9 cellular contexts compared by ENCODE assay signal in genomic region chr7:30143748-30144251, GRCh38. TPM values are rescaled to one million over a fixed set of nuclear protein-coding genes. Genes with fewer than 3 reads are reported as not detected.
DNase-seq lines count a peak whose midpoint lies in the region; ATAC-seq, FAIRE-seq and TF ChIP-seq lines count a peak whose summit lies in the region.
"Had no signal": no experiment of that assay in that cellular context is flagged by ENCODE, and none has a peak within 500 bp of the region (broad histone marks: within the 10 kb centered on the region; RNA-seq: fewer than 3 reads in every experiment).

No MANE protein-coding gene starts in this region.

- no peak overlapping the region for H3K4me3 Mint-ChIP-seq in progenitor cell of endocrine pancreas (ENCODE audit: low read depth)

- no peak overlapping the region for H3K27ac Mint-ChIP-seq in progenitor cell of endocrine pancreas

- H3K4me1 Mint-ChIP-seq in progenitor cell of endocrine pancreas (ENCODE audit: low read depth), result peaks cover 10% of the 10 kb centered on the region

- TF ChIP-seq CTCF in RWPE2 (IDR thresholded peaks at IDR 0.05; ENCODE audit: poor library complexity, severe bottlenecking) (no peak), kidney (IDR thresholded peaks at IDR 0.05; ENCODE audit: borderline replicate concordance, extremely low read depth, insufficient read depth) (no peak), hepatocyte (IDR thresholded peaks at IDR 0.05; ENCODE audit: poor library complexity) (no peak), progenitor cell of endocrine pancreas (IDR thresholded peaks at IDR 0.05; ENCODE audit: unreplicated experiment) (no peak)

- H3K9me3 Mint-ChIP-seq in progenitor cell of endocrine pancreas (ENCODE audit: low read depth), result no peaks in the 10 kb centered on the region

- no peaks in the 10 kb centered on the region for H3K36me3 Mint-ChIP-seq in progenitor cell of endocrine pancreas (ENCODE audit: insufficient read depth)

- no peaks in the 10 kb centered on the region for H4K20me1 ChIP-seq in hepatocyte (ENCODE audit: insufficient read depth, poor library complexity, severe bottlenecking)

- ATAC-seq in RWPE2 (ENCODE audit: low read depth), result peak; percentile 77

- WGBS in hepatocyte (ENCODE audit: low lambda C conversion rate, missing lambda C conversion rate), result 50% methylated on average over 1 of the region's 1 CpG

- no peak overlapping the region for H3K4me2 ChIP-seq in hepatocyte

- H3K27me3 ChIP-seq in RWPE2 (ENCODE audit: insufficient read depth, poor library complexity, severe bottlenecking) (no peaks in the 10 kb centered on the region), hepatocyte (no peaks in the 10 kb centered on the region)

- FAIRE-seq in kidney (lab: Jason Lieb, UNC), result no peak

- no peaks in the 10 kb centered on the region for H3K9me3 ChIP-seq in RWPE2 (ENCODE audit: severe bottlenecking)
- no peaks in the 10 kb centered on the region for H3K9me3 ChIP-seq in kidney (ENCODE audit: control insufficient read depth in 1 of 2, low read length in 2 of 2)
- H3K9me3 ChIP-seq in hepatocyte (ENCODE audit: low read depth), result no peaks in the 10 kb centered on the region

- no peaks in the 10 kb centered on the region for H3K27me3 Mint-ChIP-seq in progenitor cell of endocrine pancreas

- peaks cover 31% of the 10 kb centered on the region for H3K4me1 ChIP-seq in RWPE2 (ENCODE audit: insufficient read depth, poor library complexity, severe bottlenecking)
- peaks cover 15 to 29% of the 10 kb centered on the region in 2 donors for H3K4me1 ChIP-seq in kidney (ENCODE audit: control insufficient read depth in 1 of 2, insufficient read depth in 1 of 2, low read depth in 1 of 2, low read length in 2 of 2)
- peaks cover 14% of the 10 kb centered on the region for H3K4me1 ChIP-seq in hepatocyte (ENCODE audit: insufficient read depth)

- H3K79me2 ChIP-seq in hepatocyte, result no peaks in the 10 kb centered on the region

- H3K9ac ChIP-seq in kidney (ENCODE audit: low read length in 2 of 2), result peak overlapping the region in 1 of 2 donors; percentile 52

- H3K9me2 ChIP-seq in hepatocyte (replicated peaks; ENCODE audit: insufficient read depth), result no peaks in the 10 kb centered on the region

- no peaks in the 10 kb centered on the region for H3K36me3 ChIP-seq in RWPE2 (ENCODE audit: low read depth)
- no peaks in the 10 kb centered on the region for H3K36me3 ChIP-seq in kidney (ENCODE audit: control insufficient read depth in 1 of 2, insufficient read depth in 2 of 2, low read length in 2 of 2)
- H3K36me3 ChIP-seq in hepatocyte (replicated peaks; ENCODE audit: insufficient read depth, low read depth), result no peaks in the 10 kb centered on the region

- intact Hi-C loops in kidney (cut with DNase I), result no loop called here

- DNase-seq in COR-L47 (lab: John Stamatoyannopoulos, UW) (peak; percentile 88), M059J (ENCODE audit: low read depth) (peak; percentile 76), RWPE2 (ENCODE audit: low spot score) (no peak), kidney (no peak), NOMO-1 (lab: John Stamatoyannopoulos, UW; ENCODE audit: unreplicated experiment in 2 of 2) (no peak), hepatocyte (ENCODE audit: low spot score) (no peak), progenitor cell of endocrine pancreas (ENCODE audit: low spot score, unreplicated experiment) (no peak)
- DNase-seq in activated effector memory CD4-positive, alpha-beta T cell treated with Interleukin-2 at 50 U/mL for 16 hours, result no peak

- H3K27ac ChIP-seq in RWPE2 (ENCODE audit: poor library complexity, severe bottlenecking) (peak overlapping the region; percentile 45), kidney (ENCODE audit: low read depth in 2 of 2, low read length in 2 of 2) (peak overlapping the region; percentile 75 to 85), hepatocyte (no peak overlapping the region)

- no peak overlapping the region for H3K4me3 ChIP-seq in RWPE2 (ENCODE audit: severe bottlenecking)
- H3K4me3 ChIP-seq in kidney (ENCODE audit: low read length in 2 of 2), result no peak overlapping the region
- H3K4me3 ChIP-seq in hepatocyte, result no peak overlapping the region
- H3K4me3 ChIP-seq: skin epidermis had no signal

- H2AFZ ChIP-seq in hepatocyte, result no peak overlapping the region

RNA-seq across cellular contexts. Expression of gene MTURN, which starts 9.0 kb away (rescaled TPM):
- total RNA-seq in M059J (2014; rRNA removed; shearing (Covaris generic)), result 0.42 and 3.8 TPM in 2 replicates
- total RNA-seq in kidney, result 80.1 TPM
- 54.7 TPM for polyA plus RNA-seq in kidney (ENCODE audit: insufficient read depth, low read depth, low replicate concordance)
- 10.1 and 14.5 TPM in 2 replicates for total RNA-seq in hepatocyte
- polyA plus RNA-seq in hepatocyte, result 4.5 and 7.5 TPM in 2 replicates
- 20.0 and 20.1 TPM in 2 replicates for total RNA-seq in progenitor cell of endocrine pancreas

Comparison
In these comparisons a context has a peak if more than half of its experiments do, and no peak if none do; other contexts are left out.
1. DNase-seq: peak in COR-L47 (single experiment) and M059J (single experiment); none in RWPE2 (single experiment), kidney (single experiment), NOMO-1 (0 of 2), hepatocyte (single experiment), activated effector memory CD4-positive, alpha-beta T cell treated with Interleukin-2 at 50 U/mL for 16 hours (single experiment) and progenitor cell of endocrine pancreas (single experiment).